In the genomic region with DNA sequence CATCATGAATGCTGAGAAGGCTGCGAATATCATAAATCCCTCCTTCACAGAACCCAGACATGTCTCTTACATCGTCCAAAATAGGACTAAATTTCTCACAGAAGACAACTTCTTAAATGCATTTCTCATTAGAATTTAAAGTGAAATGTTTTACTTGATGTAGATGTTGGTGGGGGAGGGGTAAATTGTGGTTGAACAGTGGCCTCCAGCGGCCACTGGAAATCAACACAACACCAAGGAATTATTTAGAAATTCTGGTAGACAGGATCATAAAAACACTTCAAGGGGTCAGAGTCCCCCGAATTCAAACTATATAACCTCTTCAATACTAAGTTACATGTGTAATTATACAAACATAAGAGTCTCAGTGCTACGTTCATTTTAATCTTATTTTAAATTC, we compare ENCODE assay signal across 9 cellular contexts.
A peak's percentile ranks its signal among the peaks of the same experiment; 100 is the strongest.
DNase-seq lines count a peak whose midpoint lies in the region; ATAC-seq, FAIRE-seq and TF ChIP-seq lines count a peak whose summit lies in the region.
"Had no signal": no experiment of that assay in that cellular context is flagged by ENCODE, and none has a peak within 500 bp of the region (broad histone marks: within the 10 kb centered on the region; RNA-seq: fewer than 3 reads in every experiment).

No MANE protein-coding gene starts in this region.

- peak; percentile 77 for FAIRE-seq in GM12892 (lab: Jason Lieb, UNC)

- no TSS peak for BruUV-seq in Panc1 (replicated peaks; lab: Mats Ljungman, UMichigan)

- H3K9me3 ChIP-seq in Panc1 (ENCODE audit: control insufficient read depth, insufficient read depth, low read depth, low read length) (no peaks in the 10 kb centered on the region), gastrocnemius medialis (no peaks in the 10 kb centered on the region)

- H3K4me3 ChIP-seq in AG04449 (ENCODE audit: low read depth, low read length) (no peak overlapping the region), Panc1 (ENCODE audit: low read depth in 2 of 2, low read length in 2 of 2) (no peak overlapping the region), fibroblast of the aortic adventitia (ENCODE audit: low read depth, low read length) (no peak overlapping the region), gastrocnemius medialis (no peak overlapping the region)

- TF ChIP-seq CTCF in AG04449 (IDR thresholded peaks at IDR 0.05; ENCODE audit: insufficient read depth, low read length, missing control alignments): peak; percentile 14
- peak; percentile 63; the same call in 1 of the 2 replicates for TF ChIP-seq CTCF in Panc1 (IDR thresholded peaks at IDR 0.05)
- TF ChIP-seq CTCF in fibroblast of the aortic adventitia (IDR thresholded peaks at IDR 0.05; ENCODE audit: insufficient read depth, low read length): peak; percentile 50
- peak in 4 of 5 experiments; percentile 18 to 37 (median 35) for TF ChIP-seq CTCF in gastrocnemius medialis (IDR thresholded peaks at IDR 0.05 in 4 of 5, conservative IDR thresholded peaks at IDR 0.05 in 1 of 5)

- H3K4me1 ChIP-seq in Panc1 (ENCODE audit: control insufficient read depth, insufficient read depth, low read length): no peaks in the 10 kb centered on the region; the same call in 1 of the 2 replicates
- H3K4me1 ChIP-seq in gastrocnemius medialis: no peaks in the 10 kb centered on the region

- H3K27ac ChIP-seq in Panc1 (ENCODE audit: low read length): no peak overlapping the region
- H3K27ac ChIP-seq in gastrocnemius medialis: no peak overlapping the region
- H3K27ac ChIP-seq: HL-60 had no signal

- ATAC-seq in HG03378 (IDR thresholded peaks at IDR 0.05; ENCODE audit: unreplicated experiment): peak; percentile 51
- peak; percentile 62; the same call in 1 of the 2 replicates for ATAC-seq in Panc1
- no peak for ATAC-seq in gastrocnemius medialis

- intact Hi-C loops in Panc1 (cut with micrococcal nuclease; ENCODE audit: unreplicated experiment) (loop anchor here (10.0 kb wide), 1 partner anchor 188 kb away; no protein-coding TSS in a partner anchor), gastrocnemius medialis (cut with DNase I; ENCODE audit: low total_unique reads) (no loop called here)

- POLR2A ChIA-PET in AG04449 (lab: Yijun Ruan, JAX): no interaction called here
- POLR2A ChIA-PET in Panc1 (lab: Charles Lee): no interaction called here

- DNase-seq in AG04449 (ENCODE audit: low read depth, low spot score) (peak; percentile 3), GM12892 (ENCODE audit: insufficient read length) (no peak), Panc1 (ENCODE audit: low read depth, low spot score) (peak; percentile 10), fibroblast of the aortic adventitia (ENCODE audit: low read depth) (peak; percentile 53), gastrocnemius medialis (no peak), NCI-H345 (lab: John Stamatoyannopoulos, UW) (no peak)
- DNase-seq in activated CD4-positive, alpha-beta T cell treated with anti-CD3 and anti-CD28 coated beads for 48 hours: no peak

- no peak for TF ChIP-seq POLR2A in GM12892 (IDR thresholded peaks at IDR 0.05; ENCODE audit: low read depth, low read length)
- no peak for TF ChIP-seq POLR2A in gastrocnemius medialis (IDR thresholded peaks at IDR 0.05)

- H3K36me3 ChIP-seq in Panc1 (ENCODE audit: control insufficient read depth, insufficient read depth, low read length): no peaks in the 10 kb centered on the region
- H3K36me3 ChIP-seq in gastrocnemius medialis: no peaks in the 10 kb centered on the region

- CTCF ChIA-PET in AG04449 (lab: Yijun Ruan, JAX): interaction anchor here (0.7 kb wide), 1 partner anchor 930 kb away, joined by 3 read pairs; no protein-coding TSS in a partner anchor
- CTCF ChIA-PET in Panc1 (lab: Charles Lee): no interaction called here

- no peaks in the 10 kb centered on the region for H3K27me3 ChIP-seq in Panc1 (ENCODE audit: control insufficient read depth, insufficient read depth, low read length)
- H3K27me3 ChIP-seq in gastrocnemius medialis: no peaks in the 10 kb centered on the region

- in situ Hi-C loops in Panc1 (cut with HindIII; ENCODE audit: low pct_unique_long_range_greater_than_20kb, low sequenced_read_pairs): no loop called here
- in situ Hi-C loops in gastrocnemius medialis (cut with MboI; ENCODE audit: low sequenced_read_pairs in 4 of 4): no loop called here

Comparison
In these comparisons a context has a peak if more than half of its experiments do, and no peak if none do; other contexts are left out.
1. DNase-seq: peak in AG04449 (single experiment), Panc1 (single experiment) and fibroblast of the aortic adventitia (single experiment); none in GM12892 (single experiment), gastrocnemius medialis (0 of 2), NCI-H345 (single experiment) and activated CD4-positive, alpha-beta T cell treated with anti-CD3 and anti-CD28 coated beads for 48 hours (single experiment).
2. ATAC-seq: peak in HG03378 (single experiment) and Panc1 (single experiment); none in gastrocnemius medialis (0 of 2).
3. Peak in every context shown above with its lines, with median percentiles within 50 percentile points of each other: CTCF ChIP-seq.